In genomic region chr1:40742363-40743061, GRCh38 we compare ENCODE assay signal across 12 cellular contexts. TPM values are rescaled to one million over a fixed set of nuclear protein-coding genes. Genes with fewer than 3 reads are reported as not detected.
DNase-seq lines count a peak whose midpoint lies in the region; ATAC-seq and TF ChIP-seq lines count a peak whose summit lies in the region.
"Had no signal": no experiment of that assay in that cellular context is flagged by ENCODE, and none has a peak within 500 bp of the region (broad histone marks: within the 10 kb centered on the region; RNA-seq: fewer than 3 reads in every experiment).

No MANE protein-coding gene starts in this region.

- peaks cover 18% of the 10 kb centered on the region for H3K4me1 ChIP-seq in CD4-positive, alpha-beta memory T cell (ENCODE audit: insufficient read depth, low read length)

- H3K9me3 ChIP-seq in CD4-positive, alpha-beta memory T cell (ENCODE audit: control insufficient read depth in 1 of 2, low read length in 2 of 2): no peaks in the 10 kb centered on the region

- no peak for TF ChIP-seq CTCF in BJ (IDR thresholded peaks at IDR 0.05; ENCODE audit: insufficient read depth, low read depth, low read length)
- TF ChIP-seq CTCF in activated B cell treated with CpG ODN at 0.5 μM for 24 hours (IDR thresholded peaks at IDR 0.05): no peak

- peak overlapping the region in 4 of 7 donors; percentile 15 to 68 (median 61) for H3K27ac Mint-ChIP-seq in CD4-positive, alpha-beta memory T cell
- peak overlapping the region; percentile 54 for H3K27ac Mint-ChIP-seq in activated B cell treated with CpG ODN at 0.5 μM for 24 hours
- H3K27ac Mint-ChIP-seq in immature natural killer cell: peak overlapping the region in 5 of 6 donors; percentile 43 to 85 (median 62)
- H3K27ac Mint-ChIP-seq: nephron had no signal

- POLR2A ChIA-PET in BJ (lab: Charles Lee) (no interaction called here), activated B cell treated with CpG ODN at 0.5 μM for 24 hours (lab: Charles Lee) (interaction anchor here (1.2 kb wide), 1 partner anchor 51 kb away, joined by 4 read pairs; the partner anchor contains the start of gene NFYC)
- POLR2A ChIA-PET in CD4-positive, alpha-beta memory T cell (lab: Charles Lee; ENCODE audit: partially characterized antibody): interaction anchor here (2.2 kb wide), 1 partner anchor 51 kb away, joined by 6 read pairs; the partner anchor contains the start of gene NFYC

- H3K4me3 ChIP-seq in BJ (ENCODE audit: low read depth, low read length): no peak overlapping the region
- H3K4me3 ChIP-seq in CD4-positive, alpha-beta memory T cell (ENCODE audit: low read length in 2 of 2): no peak overlapping the region

- CTCF ChIA-PET in BJ (lab: Yijun Ruan, JAX) (no interaction called here), activated B cell treated with CpG ODN at 0.5 μM for 24 hours (lab: Charles Lee) (interaction anchor here (1.0 kb wide), 1 partner anchor 30 kb away, joined by 3 read pairs; no protein-coding TSS in a partner anchor)
- CTCF ChIA-PET in CD4-positive, alpha-beta memory T cell (lab: Charles Lee; ENCODE audit: partially characterized antibody): no interaction called here

- intact Hi-C loops in CD4-positive, alpha-beta memory T cell (cut with micrococcal nuclease): no loop called here
- intact Hi-C loops in activated B cell treated with CpG ODN at 0.5 μM for 24 hours (cut with micrococcal nuclease): no loop called here

- H3K4me3 Mint-ChIP-seq in CD4-positive, alpha-beta memory T cell: no peak overlapping the region
- H3K4me3 Mint-ChIP-seq in activated B cell treated with CpG ODN at 0.5 μM for 24 hours: no peak overlapping the region
- H3K4me3 Mint-ChIP-seq in immature natural killer cell: no peak overlapping the region
- H3K4me3 Mint-ChIP-seq: nephron had no signal

- no peaks in the 10 kb centered on the region for H3K27me3 ChIP-seq in BJ (ENCODE audit: control insufficient read depth, insufficient read depth, low read length)
- H3K27me3 ChIP-seq in CD4-positive, alpha-beta memory T cell (ENCODE audit: insufficient read depth, low read length): no peaks in the 10 kb centered on the region

- peaks cover 20 to 63% (median 38%) of the 10 kb centered on the region in 4 donors for H3K4me1 Mint-ChIP-seq in CD4-positive, alpha-beta memory T cell
- H3K4me1 Mint-ChIP-seq in activated B cell treated with CpG ODN at 0.5 μM for 24 hours: peaks cover 44% of the 10 kb centered on the region
- peaks cover 22 to 69% of the 10 kb centered on the region in 2 donors for H3K4me1 Mint-ChIP-seq in immature natural killer cell

- no peak overlapping the region for H3K27ac ChIP-seq in CD4-positive, alpha-beta memory T cell (ENCODE audit: low read depth, low read length)

- DNase-seq in BJ (ENCODE audit: low read depth): peak; percentile 32
- DNase-seq in CD4-positive, alpha-beta memory T cell: no peak
- no peak for DNase-seq in activated B cell treated with CpG ODN at 0.5 μM for 24 hours
- no peak for DNase-seq in immature natural killer cell
- no peak for DNase-seq in SW 1271 (lab: John Stamatoyannopoulos, UW)
- DNase-seq in cortex of kidney (lab: John Stamatoyannopoulos, UW): no peak
- DNase-seq: anterior cingulate cortex, NCI-H1436 had no signal

- no peaks in the 10 kb centered on the region for H3K9me3 Mint-ChIP-seq in CD4-positive, alpha-beta memory T cell
- H3K9me3 Mint-ChIP-seq in activated B cell treated with CpG ODN at 0.5 μM for 24 hours (no peaks in the 10 kb centered on the region), immature natural killer cell (no peaks in the 10 kb centered on the region)
- H3K9me3 Mint-ChIP-seq: nephron had no signal

- ATAC-seq in activated B cell treated with CpG ODN at 0.5 μM for 24 hours (ENCODE audit: low read depth) (no peak), HG03354 (IDR thresholded peaks at IDR 0.05; ENCODE audit: poor library complexity, severe bottlenecking, unreplicated experiment) (no peak), HG02981 (IDR thresholded peaks at IDR 0.05; ENCODE audit: unreplicated experiment) (no peak)

- peaks cover 2% of the 10 kb centered on the region; the same call in 1 of the 2 replicates for H3K36me3 ChIP-seq in BJ (ENCODE audit: control insufficient read depth, insufficient read depth, low read length)
- H3K36me3 ChIP-seq in CD4-positive, alpha-beta memory T cell (ENCODE audit: insufficient read depth, low read length): peaks cover 26% of the 10 kb centered on the region

- H3K36me3 Mint-ChIP-seq in CD4-positive, alpha-beta memory T cell: peaks cover 65 to 76% of the 10 kb centered on the region in 2 donors
- H3K36me3 Mint-ChIP-seq in activated B cell treated with CpG ODN at 0.5 μM for 24 hours (ENCODE audit: low read depth): peaks cover 87% of the 10 kb centered on the region
- peaks cover 6 to 26% (median 10%) of the 10 kb centered on the region in 3 donors for H3K36me3 Mint-ChIP-seq in immature natural killer cell

- H3K27me3 Mint-ChIP-seq in CD4-positive, alpha-beta memory T cell: no peaks in the 10 kb centered on the region
- no peaks in the 10 kb centered on the region for H3K27me3 Mint-ChIP-seq in activated B cell treated with CpG ODN at 0.5 μM for 24 hours
- H3K27me3 Mint-ChIP-seq in immature natural killer cell (ENCODE audit: low read depth in 3 of 3): peaks cover 0 to 2% (median 0%) of the 10 kb centered on the region in 3 donors

RNA-seq across cellular contexts. Expression of gene KCNQ4, which starts 41.1 kb away (rescaled TPM):
- polyA plus RNA-seq in BJ (2011; rRNA removed): 0.02 and 0.06 TPM in 2 replicates
- polyA minus RNA-seq in BJ (2011; rRNA and poly(A)+ RNA removed): 0.09 and 0.10 TPM in 2 replicates
- total RNA-seq in CD4-positive, alpha-beta memory T cell: under 1 TPM; 0.20 to 0.33 TPM
- under 1 TPM in 1 of 2 donors, not detected in 1; 0.14 TPM for polyA plus RNA-seq in CD4-positive, alpha-beta memory T cell
- total RNA-seq in activated B cell treated with CpG ODN at 0.5 μM for 24 hours: 0.20 and 0.27 TPM in 2 replicates
- not detected for polyA plus RNA-seq in immature natural killer cell
- total RNA-seq: dermis microvascular lymphatic vessel endothelial cell had no signal

RNA-seq across cellular contexts. Expression of gene NFYC, which starts 51.0 kb away (rescaled TPM):
- polyA plus RNA-seq in BJ (2011; rRNA removed): 35.0 and 63.2 TPM in 2 replicates
- polyA minus RNA-seq in BJ (2011; rRNA and poly(A)+ RNA removed): 50.8 and 59.2 TPM in 2 replicates
- 10 to 100 TPM; 70.4 to 73.6 TPM for total RNA-seq in CD4-positive, alpha-beta memory T cell
- 10 to 100 TPM; 47.7 to 67.2 TPM for polyA plus RNA-seq in CD4-positive, alpha-beta memory T cell
- 68.7 and 76.0 TPM in 2 replicates for total RNA-seq in activated B cell treated with CpG ODN at 0.5 μM for 24 hours
- polyA plus RNA-seq in immature natural killer cell: 10 to 100 TPM; 33.8 to 66.0 (median 53.4) TPM
